Comparison of ENCODE assay signal across 1 cellular context in the genomic region with DNA sequence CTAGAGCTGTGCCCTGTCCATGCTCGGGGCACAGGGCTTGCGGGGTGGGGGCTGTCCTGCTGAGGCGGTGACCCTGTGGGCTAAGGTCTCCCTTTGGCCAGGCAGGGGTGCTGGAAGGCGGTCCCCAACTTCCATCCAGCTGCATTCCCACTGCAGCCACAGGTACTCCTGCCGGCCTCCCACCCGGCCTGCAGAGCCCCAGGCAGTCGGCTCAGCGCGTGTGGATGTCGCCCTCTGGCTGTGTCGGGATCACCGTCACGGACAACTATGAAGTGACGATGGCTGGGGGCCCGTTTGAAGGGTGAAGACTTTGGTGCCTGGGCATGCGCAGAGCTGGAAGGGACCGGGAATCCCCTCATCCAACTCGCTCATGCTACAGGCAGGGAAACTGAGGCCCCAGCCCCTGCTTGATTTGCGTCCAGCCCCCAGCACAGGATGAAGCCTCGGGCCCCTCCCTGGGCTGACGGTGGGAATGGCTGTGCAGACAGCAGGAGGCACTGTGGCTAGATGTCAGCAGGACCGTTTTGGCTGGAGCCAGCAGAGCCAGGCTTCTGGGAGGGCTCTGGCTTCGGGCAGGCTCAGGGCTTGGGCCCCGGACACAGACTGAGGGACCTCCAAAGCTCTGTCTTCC.
TF ChIP-seq lines count a peak whose summit lies in the region.

No MANE protein-coding gene starts in this region.

TF ChIP-seq in GM12878, 131 proteins besides CTCF, POLR2A, EP300 and RAD21:
- TF ChIP-seq CBX5 (IDR thresholded peaks at IDR 0.05; ENCODE audit: low read depth) (no peak), HDGF (IDR thresholded peaks at IDR 0.05) (no peak), EGR1 (IDR thresholded peaks at IDR 0.05; ENCODE audit: borderline replicate concordance in 1 of 2, low read depth in 2 of 2, low read length in 2 of 2) (no peak), SMAD1 (IDR thresholded peaks at IDR 0.05; ENCODE audit: low read depth, partially characterized antibody) (no peak), ZNF384 (IDR thresholded peaks at IDR 0.05; ENCODE audit: borderline replicate concordance, low read depth, low read length) (no peak), CREM (IDR thresholded peaks at IDR 0.05; ENCODE audit: low read depth) (no peak), LARP7 (IDR thresholded peaks at IDR 0.05) (no peak), BMI1 (IDR thresholded peaks at IDR 0.05; ENCODE audit: borderline replicate concordance) (no peak), SIX5 (IDR thresholded peaks at IDR 0.05; ENCODE audit: low read depth, low read length, severe bottlenecking) (no peak), TCF12 (IDR thresholded peaks at IDR 0.05; ENCODE audit: low read depth, low read length) (no peak), ZSCAN29 (IDR thresholded peaks at IDR 0.05) (no peak), DPF2 (IDR thresholded peaks at IDR 0.05) (no peak), FOXK2 (IDR thresholded peaks at IDR 0.05) (no peak), SREBF2 (IDR thresholded peaks at IDR 0.05; ENCODE audit: low read length) (no peak), FOS (IDR thresholded peaks at IDR 0.05; ENCODE audit: borderline replicate concordance, extremely low read depth, insufficient read length) (no peak)
- TF ChIP-seq, protein P1, sequence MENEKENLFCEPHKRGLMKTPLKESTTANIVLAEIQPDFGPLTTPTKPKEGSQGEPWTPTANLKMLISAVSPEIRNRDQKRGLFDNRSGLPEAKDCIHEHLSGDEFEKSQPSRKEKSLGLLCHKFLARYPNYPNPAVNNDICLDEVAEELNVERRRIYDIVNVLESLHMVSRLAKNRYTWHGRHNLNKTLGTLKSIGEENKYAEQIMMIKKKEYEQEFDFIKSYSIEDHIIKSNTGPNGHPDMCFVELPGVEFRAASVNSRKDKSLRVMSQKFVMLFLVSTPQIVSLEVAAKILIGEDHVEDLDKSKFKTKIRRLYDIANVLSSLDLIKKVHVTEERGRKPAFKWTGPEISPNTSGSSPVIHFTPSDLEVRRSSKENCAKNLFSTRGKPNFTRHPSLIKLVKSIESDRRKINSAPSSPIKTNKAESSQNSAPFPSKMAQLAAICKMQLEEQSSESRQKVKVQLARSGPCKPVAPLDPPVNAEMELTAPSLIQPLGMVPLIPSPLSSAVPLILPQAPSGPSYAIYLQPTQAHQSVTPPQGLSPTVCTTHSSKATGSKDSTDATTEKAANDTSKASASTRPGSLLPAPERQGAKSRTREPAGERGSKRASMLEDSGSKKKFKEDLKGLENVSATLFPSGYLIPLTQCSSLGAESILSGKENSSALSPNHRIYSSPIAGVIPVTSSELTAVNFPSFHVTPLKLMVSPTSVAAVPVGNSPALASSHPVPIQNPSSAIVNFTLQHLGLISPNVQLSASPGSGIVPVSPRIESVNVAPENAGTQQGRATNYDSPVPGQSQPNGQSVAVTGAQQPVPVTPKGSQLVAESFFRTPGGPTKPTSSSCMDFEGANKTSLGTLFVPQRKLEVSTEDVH (IDR thresholded peaks at IDR 0.05; ENCODE audit: low read depth, partially characterized antibody): no peak
- TF ChIP-seq, protein P2, sequence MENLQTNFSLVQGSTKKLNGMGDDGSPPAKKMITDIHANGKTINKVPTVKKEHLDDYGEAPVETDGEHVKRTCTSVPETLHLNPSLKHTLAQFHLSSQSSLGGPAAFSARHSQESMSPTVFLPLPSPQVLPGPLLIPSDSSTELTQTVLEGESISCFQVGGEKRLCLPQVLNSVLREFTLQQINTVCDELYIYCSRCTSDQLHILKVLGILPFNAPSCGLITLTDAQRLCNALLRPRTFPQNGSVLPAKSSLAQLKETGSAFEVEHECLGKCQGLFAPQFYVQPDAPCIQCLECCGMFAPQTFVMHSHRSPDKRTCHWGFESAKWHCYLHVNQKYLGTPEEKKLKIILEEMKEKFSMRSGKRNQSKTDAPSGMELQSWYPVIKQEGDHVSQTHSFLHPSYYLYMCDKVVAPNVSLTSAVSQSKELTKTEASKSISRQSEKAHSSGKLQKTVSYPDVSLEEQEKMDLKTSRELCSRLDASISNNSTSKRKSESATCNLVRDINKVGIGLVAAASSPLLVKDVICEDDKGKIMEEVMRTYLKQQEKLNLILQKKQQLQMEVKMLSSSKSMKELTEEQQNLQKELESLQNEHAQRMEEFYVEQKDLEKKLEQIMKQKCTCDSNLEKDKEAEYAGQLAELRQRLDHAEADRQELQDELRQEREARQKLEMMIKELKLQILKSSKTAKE (IDR thresholded peaks at IDR 0.05; ENCODE audit: low read depth, poor library complexity, severe bottlenecking): no peak
- TF ChIP-seq, protein P3, sequence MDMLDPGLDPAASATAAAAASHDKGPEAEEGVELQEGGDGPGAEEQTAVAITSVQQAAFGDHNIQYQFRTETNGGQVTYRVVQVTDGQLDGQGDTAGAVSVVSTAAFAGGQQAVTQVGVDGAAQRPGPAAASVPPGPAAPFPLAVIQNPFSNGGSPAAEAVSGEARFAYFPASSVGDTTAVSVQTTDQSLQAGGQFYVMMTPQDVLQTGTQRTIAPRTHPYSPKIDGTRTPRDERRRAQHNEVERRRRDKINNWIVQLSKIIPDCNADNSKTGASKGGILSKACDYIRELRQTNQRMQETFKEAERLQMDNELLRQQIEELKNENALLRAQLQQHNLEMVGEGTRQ (IDR thresholded peaks at IDR 0.05; ENCODE audit: borderline replicate concordance, low read depth, low read length): no peak
- TF ChIP-seq, protein P4, sequence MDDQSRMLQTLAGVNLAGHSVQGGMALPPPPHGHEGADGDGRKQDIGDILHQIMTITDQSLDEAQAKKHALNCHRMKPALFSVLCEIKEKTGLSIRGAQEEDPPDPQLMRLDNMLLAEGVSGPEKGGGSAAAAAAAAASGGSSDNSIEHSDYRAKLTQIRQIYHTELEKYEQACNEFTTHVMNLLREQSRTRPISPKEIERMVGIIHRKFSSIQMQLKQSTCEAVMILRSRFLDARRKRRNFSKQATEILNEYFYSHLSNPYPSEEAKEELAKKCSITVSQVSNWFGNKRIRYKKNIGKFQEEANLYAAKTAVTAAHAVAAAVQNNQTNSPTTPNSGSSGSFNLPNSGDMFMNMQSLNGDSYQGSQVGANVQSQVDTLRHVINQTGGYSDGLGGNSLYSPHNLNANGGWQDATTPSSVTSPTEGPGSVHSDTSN (IDR thresholded peaks at IDR 0.05; ENCODE audit: insufficient replicate concordance, low read depth, low read length): no peak
